Comparison of ENCODE assay signal across 8 cellular contexts in the genomic region with DNA sequence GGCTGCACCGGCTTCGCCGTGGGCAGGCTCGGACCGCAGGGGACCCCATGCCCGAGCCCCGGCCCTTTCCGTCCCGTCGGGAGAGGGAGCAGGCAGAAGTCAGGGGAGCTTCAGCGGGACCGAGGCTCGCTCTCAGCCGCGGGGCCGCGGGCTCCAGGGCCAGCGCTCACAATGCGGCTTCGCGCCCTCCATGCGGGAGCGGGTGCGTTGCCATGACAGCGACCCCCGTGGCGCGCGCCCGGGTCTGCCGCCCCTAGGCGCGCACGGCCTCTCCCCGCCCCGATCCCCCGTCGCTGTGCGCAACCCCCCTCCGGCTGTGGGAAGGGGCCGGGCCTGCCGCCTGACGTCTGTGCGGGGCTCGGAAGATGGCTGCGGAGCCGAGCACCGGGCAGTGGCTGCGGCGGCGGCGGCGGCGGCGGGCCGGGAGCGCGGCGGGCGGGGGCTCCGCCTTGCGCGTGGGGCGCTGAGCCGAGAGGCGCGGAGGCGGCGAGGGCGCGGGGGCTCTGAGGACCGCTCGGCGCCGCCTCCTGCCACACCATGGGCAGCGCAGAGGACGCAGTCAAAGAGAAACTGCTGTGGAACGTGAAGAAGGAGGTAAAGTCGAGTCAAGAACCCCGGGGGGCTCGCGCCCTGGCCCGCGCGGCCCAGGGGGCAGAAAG.
DNase-seq lines count a peak whose midpoint lies in the region; TF ChIP-seq lines count a peak whose summit lies in the region.

A gene with protein sequence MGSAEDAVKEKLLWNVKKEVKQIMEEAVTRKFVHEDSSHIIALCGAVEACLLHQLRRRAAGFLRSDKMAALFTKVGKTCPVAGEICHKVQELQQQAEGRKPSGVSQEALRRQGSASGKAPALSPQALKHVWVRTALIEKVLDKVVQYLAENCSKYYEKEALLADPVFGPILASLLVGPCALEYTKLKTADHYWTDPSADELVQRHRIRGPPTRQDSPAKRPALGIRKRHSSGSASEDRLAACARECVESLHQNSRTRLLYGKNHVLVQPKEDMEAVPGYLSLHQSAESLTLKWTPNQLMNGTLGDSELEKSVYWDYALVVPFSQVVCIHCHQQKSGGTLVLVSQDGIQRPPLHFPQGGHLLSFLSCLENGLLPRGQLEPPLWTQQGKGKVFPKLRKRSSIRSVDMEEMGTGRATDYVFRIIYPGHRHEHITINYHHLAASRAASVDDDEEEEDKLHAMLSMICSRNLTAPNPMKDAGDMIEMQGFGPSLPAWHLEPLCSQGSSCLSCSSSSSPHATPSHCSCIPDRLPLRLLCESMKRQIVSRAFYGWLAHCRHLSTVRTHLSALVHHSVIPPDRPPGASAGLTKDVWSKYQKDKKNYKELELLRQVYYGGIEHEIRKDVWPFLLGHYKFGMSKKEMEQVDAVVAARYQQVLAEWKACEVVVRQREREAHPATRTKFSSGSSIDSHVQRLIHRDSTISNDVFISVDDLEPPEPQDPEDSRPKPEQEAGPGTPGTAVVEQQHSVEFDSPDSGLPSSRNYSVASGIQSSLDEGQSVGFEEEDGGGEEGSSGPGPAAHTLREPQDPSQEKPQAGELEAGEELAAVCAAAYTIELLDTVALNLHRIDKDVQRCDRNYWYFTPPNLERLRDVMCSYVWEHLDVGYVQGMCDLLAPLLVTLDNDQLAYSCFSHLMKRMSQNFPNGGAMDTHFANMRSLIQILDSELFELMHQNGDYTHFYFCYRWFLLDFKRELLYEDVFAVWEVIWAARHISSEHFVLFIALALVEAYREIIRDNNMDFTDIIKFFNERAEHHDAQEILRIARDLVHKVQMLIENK (plus strand): TSS at position 350 of the 659 bp plus-strand sequence. CDS start 188 bp downstream, at position 538.

- H3K4me3 ChIP-seq in cardiac fibroblast (replicated peaks in 1 of 2; ENCODE audit: low read depth in 2 of 2, low read length in 2 of 2): peak within 1 kb of the TSS; percentile 83 to 89

- DNase-seq in AG08396 (ENCODE audit: low spot score): peak; percentile 86
- peak; percentile 81 for DNase-seq in GM19238 (ENCODE audit: insufficient read length, low spot score)
- peak; percentile 43 for DNase-seq in NCI-H1105 treated with DMSO at 0.1 percent for 48 hours (lab: John Stamatoyannopoulos, UW)
- DNase-seq in activated CD4-positive, CD25-positive, alpha-beta regulatory T cell treated with anti-CD3 and anti-CD28 coated beads, Interleukin-2, amount 50 U/mL, for 16 hours (ENCODE audit: low read depth, low spot score): peak; percentile 46
- DNase-seq in cardiac fibroblast (ENCODE audit: low read depth in 2 of 2): peak; percentile 31 to 69
- DNase-seq in iris pigment epithelial cell (ENCODE audit: low read depth): peak; percentile 39
- peak; percentile 47 to 55 for DNase-seq in stimulated activated CD4-positive, alpha-beta T cell treated with anti-CD3 and anti-CD28 coated beads, Interleukin-12 subunit alpha, Interleukin-12 subunit beta, amount 100 ng/mL, for 24 hours (ENCODE audit: low read depth in 2 of 2)
- DNase-seq in cortex of kidney (lab: John Stamatoyannopoulos, UW): no peak

- TF ChIP-seq CTCF in cardiac fibroblast (IDR thresholded peaks at IDR 0.05; ENCODE audit: low read depth, low read length): no peak
